8 cellular contexts compared by ENCODE assay signal in the genomic region with DNA sequence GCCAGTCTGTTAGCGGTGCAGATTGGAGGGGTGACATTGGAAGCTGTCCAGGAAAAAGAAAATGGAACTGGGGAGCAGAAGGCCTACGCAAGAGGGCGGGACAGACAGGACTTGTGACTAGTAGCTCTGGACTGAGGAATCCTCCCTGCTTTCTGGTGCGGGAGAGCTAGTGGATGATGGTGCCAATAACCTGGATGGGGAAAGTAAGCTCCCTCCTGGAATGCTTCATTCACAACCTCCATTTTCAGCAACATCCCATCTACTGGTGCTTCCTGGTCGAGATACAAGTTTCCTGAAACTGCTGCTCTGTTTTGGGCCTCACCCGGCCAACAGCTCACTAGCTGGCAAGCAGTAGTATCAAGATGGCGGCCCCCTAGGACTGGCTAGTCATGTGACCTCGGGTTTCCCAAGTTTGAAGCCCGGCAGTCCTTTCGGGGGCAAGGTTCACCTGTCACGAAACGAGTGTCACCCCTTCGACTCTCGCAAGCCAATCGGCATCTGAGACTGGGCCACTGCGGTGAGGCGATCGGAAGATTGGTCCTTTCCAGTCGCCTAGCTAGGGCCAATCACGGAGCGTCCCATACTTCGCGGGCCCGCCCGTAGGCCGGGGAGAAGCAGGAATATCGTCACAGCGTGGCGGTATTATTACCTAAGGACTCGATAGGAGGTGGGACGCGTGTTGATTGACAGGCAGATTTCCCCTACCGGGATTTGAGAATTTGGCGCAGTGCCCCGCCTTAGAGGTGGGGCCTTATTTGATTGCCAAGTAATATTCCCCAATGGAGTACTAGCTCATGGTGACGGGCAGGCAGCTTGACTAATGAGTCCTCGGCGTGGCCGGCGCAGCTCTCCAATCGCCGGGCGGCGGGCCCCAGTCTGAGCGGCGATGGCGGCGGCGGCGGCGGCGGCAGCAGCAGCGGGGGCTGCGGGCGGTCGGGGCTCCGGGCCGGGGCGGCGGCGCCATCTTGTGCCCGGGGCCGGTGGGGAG. TPM values are rescaled to one million over a fixed set of nuclear protein-coding genes. Genes with fewer than 3 reads are reported as not detected.
DNase-seq lines count a peak whose midpoint lies in the region; ATAC-seq, FAIRE-seq and TF ChIP-seq lines count a peak whose summit lies in the region.

A gene with protein sequence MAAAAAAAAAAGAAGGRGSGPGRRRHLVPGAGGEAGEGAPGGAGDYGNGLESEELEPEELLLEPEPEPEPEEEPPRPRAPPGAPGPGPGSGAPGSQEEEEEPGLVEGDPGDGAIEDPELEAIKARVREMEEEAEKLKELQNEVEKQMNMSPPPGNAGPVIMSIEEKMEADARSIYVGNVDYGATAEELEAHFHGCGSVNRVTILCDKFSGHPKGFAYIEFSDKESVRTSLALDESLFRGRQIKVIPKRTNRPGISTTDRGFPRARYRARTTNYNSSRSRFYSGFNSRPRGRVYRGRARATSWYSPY (plus strand): TSS at position 874 of the 988 bp plus-strand sequence. CDS start 13 bp downstream, at position 887.

- DNase-seq in EL (peak; percentile 100), H54 (ENCODE audit: insufficient read length, low spot score) (peak; percentile 82), fibroblast of mammary gland (ENCODE audit: low read depth) (peak; percentile 100)
- DNase-seq in activated T-helper 9 cell treated with anti-CD3 and anti-CD28 coated beads, Interleukin-2, amount 50 U/mL, for 16 hours (ENCODE audit: low read depth): peak; percentile 94
- peak; percentile 91 to 99 (median 98) for DNase-seq in naive thymus-derived CD8-positive, alpha-beta T cell
- peak; percentile 96 to 100 (median 98) for DNase-seq in stimulated activated naive CD4-positive, alpha-beta T cell (lab: John Stamatoyannopoulos, UW)

- peak within 1 kb of the TSS; percentile 58 for H2AFZ ChIP-seq in Loucy (ENCODE audit: low read length)

- peak within 1 kb of the TSS; percentile 87 to 96 (median 92) for H3K4me3 Mint-ChIP-seq in naive thymus-derived CD8-positive, alpha-beta T cell

- H3K9me3 Mint-ChIP-seq in naive thymus-derived CD8-positive, alpha-beta T cell: peaks cover 0 to 5% (median 0%) of the 10 kb centered on the region in 9 donors

- peak; percentile 89 for ATAC-seq in naive thymus-derived CD8-positive, alpha-beta T cell

- H3K4me1 Mint-ChIP-seq in naive thymus-derived CD8-positive, alpha-beta T cell: peaks cover 18 to 32% (median 30%) of the 10 kb centered on the region in 4 donors

- TF ChIP-seq CTCF in Loucy (conservative IDR thresholded peaks at IDR 0.05; ENCODE audit: low read length) (no peak), fibroblast of mammary gland (conservative IDR thresholded peaks at IDR 0.05; ENCODE audit: control insufficient read depth, insufficient read depth, low read depth, low read length) (no peak)

- peaks cover 27% of the 10 kb centered on the region for H3K4me1 ChIP-seq in Loucy (ENCODE audit: insufficient read depth, low read length, poor library complexity, severe bottlenecking)

- no peaks in the 10 kb centered on the region for H3K27me3 Mint-ChIP-seq in naive thymus-derived CD8-positive, alpha-beta T cell

- peaks cover 0 to 38% (median 4%) of the 10 kb centered on the region in 3 donors for H3K36me3 Mint-ChIP-seq in naive thymus-derived CD8-positive, alpha-beta T cell

- peaks cover 36% of the 10 kb centered on the region for H3K79me2 ChIP-seq in Loucy (ENCODE audit: insufficient read depth, low read length)

- peak within 1 kb of the TSS; percentile 99 for H3K4me2 ChIP-seq in Loucy (ENCODE audit: low read depth, low read length, poor library complexity, severe bottlenecking)

- peaks cover 20% of the 10 kb centered on the region; the same call in 1 of the 2 replicates for H3K36me3 ChIP-seq in Loucy (ENCODE audit: insufficient read depth, low read length)

- POLR2A ChIA-PET in naive thymus-derived CD8-positive, alpha-beta T cell (lab: Charles Lee): interaction anchor here (0.6 to 9.7 kb wide), 34 partner anchors 8 to 1884 kb away, joined by 3 to 376 read pairs (median 5); a partner anchor contains a TSS

- peak within 1 kb of the TSS; percentile 97 to 99 (median 99) for H3K27ac Mint-ChIP-seq in naive thymus-derived CD8-positive, alpha-beta T cell

- peak within 1 kb of the TSS; percentile 92 for H3K9ac ChIP-seq in Loucy (ENCODE audit: low read depth, low read length, poor library complexity, severe bottlenecking)

- H3K4me3 ChIP-seq in Loucy (ENCODE audit: low read length, poor library complexity, severe bottlenecking) (peak within 1 kb of the TSS; percentile 94), fibroblast of mammary gland (ENCODE audit: control insufficient read depth, low read depth, low read length) (peak within 1 kb of the TSS; percentile 90)

- no peaks in the 10 kb centered on the region for H3K9me3 ChIP-seq in Loucy (ENCODE audit: insufficient read depth, low read depth, low read length)

- no peaks in the 10 kb centered on the region for H3K27me3 ChIP-seq in Loucy (ENCODE audit: insufficient read depth, low read length, poor library complexity, severe bottlenecking)

- peak; percentile 97 for FAIRE-seq in H54 (lab: Jason Lieb, UNC)

- peaks cover 34% of the 10 kb centered on the region for H4K20me1 ChIP-seq in Loucy (ENCODE audit: insufficient read depth, low read length, poor library complexity, severe bottlenecking)

- H3F3A ChIP-seq in Loucy (ENCODE audit: low read depth): no peaks in the 10 kb centered on the region

- no peak for TF ChIP-seq POLR2A in H54 (IDR thresholded peaks at IDR 0.05; ENCODE audit: low read depth, low read length)
- peak; percentile 67; the same call in 1 of the 2 replicates for TF ChIP-seq POLR2A in Raji (IDR thresholded peaks at IDR 0.05; ENCODE audit: insufficient read depth, low read depth, low read length)

- H3K9me2 ChIP-seq in Loucy (replicated peaks; ENCODE audit: low read depth, low read length): no peaks in the 10 kb centered on the region

RNA-seq across cellular contexts. Expression of the gene that starts here (rescaled TPM):
- total RNA-seq in naive thymus-derived CD8-positive, alpha-beta T cell: 100 to 1,000 TPM; 214 to 218 TPM
- polyA plus RNA-seq in naive thymus-derived CD8-positive, alpha-beta T cell: 10 to 100 TPM; 84.3 to 96.9 (median 88.5) TPM

Comparison
In these comparisons a context has a peak if more than half of its experiments do, and no peak if none do; other contexts are left out.
1. Peak in every context shown above with its lines: DNase-seq, ATAC-seq and H3K4me3 ChIP-seq.